ENCODE assay signal across 13 cellular contexts in genomic region chr3:170500995-170501394, GRCh38.
A peak's percentile ranks its signal among the peaks of the same experiment; 100 is the strongest.
DNase-seq lines count a peak whose midpoint lies in the region; ATAC-seq and TF ChIP-seq lines count a peak whose summit lies in the region.
"Had no signal": no experiment of that assay in that cellular context is flagged by ENCODE, and none has a peak within 500 bp of the region (broad histone marks: within the 10 kb centered on the region; RNA-seq: fewer than 3 reads in every experiment).

No MANE protein-coding gene starts in this region.

- ATAC-seq in WTC11 (peak; percentile 52), HG03280 (IDR thresholded peaks at IDR 0.05; ENCODE audit: unreplicated experiment) (no peak)
- ATAC-seq: A549 had no signal

- CTCF ChIA-PET in WTC11 (lab: Charles Lee) = interaction anchor here (1.0 to 1.9 kb wide), 4 partner anchors 10 to 87 kb away, joined by 3 to 5 read pairs (median 4); no protein-coding TSS in a partner anchor

- H3K79me2 ChIP-seq in mesendoderm (ENCODE audit: control insufficient read depth, insufficient read depth, low read length) = no peaks in the 10 kb centered on the region

- H3K36me3 ChIP-seq in mesendoderm (ENCODE audit: control insufficient read depth, insufficient read depth, low read length) (no peaks in the 10 kb centered on the region), transverse colon (no peaks in the 10 kb centered on the region)

- in situ Hi-C loops in transverse colon (cut with MboI; ENCODE audit: low pct_ligation_motif_present in 1 of 4, low pct_unique_long_range_greater_than_20kb in 1 of 4, low sequenced_read_pairs in 3 of 4) = no loop called here

- no peak overlapping the region for H3K9ac ChIP-seq in mesendoderm (ENCODE audit: low read length)

- no peak overlapping the region for H2BK120ac ChIP-seq in mesendoderm (ENCODE audit: low read depth, low read length)

- H3K4me3 Mint-ChIP-seq in WTC11 (no peak overlapping the region), mesothelial cell of epicardium (no peak overlapping the region)
- H3K4me3 Mint-ChIP-seq: CD4-positive, alpha-beta memory T cell; HFFc6 had no signal

- H3K36me3 Mint-ChIP-seq in WTC11 (no peaks in the 10 kb centered on the region), mesothelial cell of epicardium (no peaks in the 10 kb centered on the region)
- H3K36me3 Mint-ChIP-seq: CD4-positive, alpha-beta memory T cell had no signal

- TF ChIP-seq CTCF in WTC11 (IDR thresholded peaks at IDR 0.05) (no peak), mesothelial cell of epicardium (IDR thresholded peaks at IDR 0.05; ENCODE audit: unreplicated experiment) (no peak), transverse colon (IDR thresholded peaks at IDR 0.05) (no peak)

- H3K9me3 ChIP-seq in transverse colon = no peaks in the 10 kb centered on the region
- H3K9me3 ChIP-seq: BE2C had no signal

- TF ChIP-seq EP300 in transverse colon (IDR thresholded peaks at IDR 0.05; ENCODE audit: low read depth) = no peak

- H3K4me1 Mint-ChIP-seq in WTC11 (no peaks in the 10 kb centered on the region; the same call in 1 of the 2 replicates), mesothelial cell of epicardium (peaks cover 33% of the 10 kb centered on the region)
- H3K4me1 Mint-ChIP-seq: CD4-positive, alpha-beta memory T cell had no signal

- no peak overlapping the region for H3K56ac ChIP-seq in mesendoderm (ENCODE audit: low read length)

- H2BK5ac ChIP-seq in mesendoderm (ENCODE audit: low read length) = no peak overlapping the region

- no peak overlapping the region for H4K8ac ChIP-seq in mesendoderm (ENCODE audit: low read depth, low read length)

- H2BK15ac ChIP-seq in mesendoderm (replicated peaks; ENCODE audit: low read depth) = no peak overlapping the region

- no peaks in the 10 kb centered on the region for H3K27me3 Mint-ChIP-seq in WTC11 (ENCODE audit: low read depth)
- H3K27me3 Mint-ChIP-seq in mesothelial cell of epicardium (ENCODE audit: low read depth) = no peaks in the 10 kb centered on the region

- POLR2A ChIA-PET in WTC11 (lab: Charles Lee) = no interaction called here

- H3K27me3 ChIP-seq in mesendoderm (ENCODE audit: insufficient read depth, low read length, poor library complexity) (no peaks in the 10 kb centered on the region), transverse colon (no peaks in the 10 kb centered on the region)
- H3K27me3 ChIP-seq: BE2C had no signal

- intact Hi-C loops in transverse colon (cut with DNase I; ENCODE audit: low total_unique reads) = no loop called here

- H3K27ac Mint-ChIP-seq in WTC11 (no peak overlapping the region), mesothelial cell of epicardium (no peak overlapping the region)
- H3K27ac Mint-ChIP-seq: CD4-positive, alpha-beta memory T cell; HFFc6 had no signal

- WGBS in mesendoderm (ENCODE audit: extremely low coverage, insufficient coverage, low lambda C conversion rate) = no CpG with 5 or more reads among the region's 7 CpGs
- 80 to 86% methylated on average over 1 to 7 of the region's 7 CpGs for WGBS in transverse colon (ENCODE audit: low coverage in 1 of 2), 2 donors

- TF ChIP-seq POLR2A in transverse colon (IDR thresholded peaks at IDR 0.05) = no peak

- H2AK5ac ChIP-seq in mesendoderm (ENCODE audit: low read length) = no peak overlapping the region

- no peak overlapping the region for H3K4ac ChIP-seq in mesendoderm (ENCODE audit: low read depth, low read length)

- H3K27ac ChIP-seq in mesendoderm (ENCODE audit: low read depth, low read length) = no peak overlapping the region
- no peak overlapping the region for H3K27ac ChIP-seq in transverse colon
- H3K27ac ChIP-seq: A549, C4-2B had no signal

- no peak overlapping the region for H3K4me3 ChIP-seq in mesendoderm (ENCODE audit: low read length)
- H3K4me3 ChIP-seq in transverse colon = no peak overlapping the region
- H3K4me3 ChIP-seq: A549 had no signal

- H4K5ac ChIP-seq in mesendoderm (ENCODE audit: low read length) = no peak overlapping the region

- no peaks in the 10 kb centered on the region for H3K79me1 ChIP-seq in mesendoderm (ENCODE audit: low read length)

- H3K23ac ChIP-seq in mesendoderm (ENCODE audit: low read length) = no peak overlapping the region

- DNase-seq in HT1080 (ENCODE audit: low read depth) = peak; percentile 28
- no peak for DNase-seq in WTC11 (ENCODE audit: low spot score)
- DNase-seq in mesendoderm = peak; percentile 37
- DNase-seq in mesothelial cell of epicardium (ENCODE audit: low spot score in 2 of 2, unreplicated experiment in 2 of 2) = no peak
- no peak for DNase-seq in transverse colon
- DNase-seq: BE2C; CD4-positive, alpha-beta memory T cell; DMS79; HCEC 1CT; HFFc6 had no signal

- no peak overlapping the region for H3K18ac ChIP-seq in mesendoderm (ENCODE audit: low read length)

- H3K9me3 Mint-ChIP-seq in WTC11 (0 out of 2 replicates have a peak, but pooled peaks cover under 1% of the 10 kb centered on the region), mesothelial cell of epicardium (no peaks in the 10 kb centered on the region)
- H3K9me3 Mint-ChIP-seq: CD4-positive, alpha-beta memory T cell; HFFc6 had no signal

- H3K4me1 ChIP-seq in mesendoderm (ENCODE audit: control insufficient read depth, low read depth, low read length) (no peaks in the 10 kb centered on the region), transverse colon (no peaks in the 10 kb centered on the region)
- H3K4me1 ChIP-seq: BE2C had no signal

- no peak overlapping the region for H3K4me2 ChIP-seq in mesendoderm (ENCODE audit: low read length)
- H3K4me2 ChIP-seq: A549 had no signal

TF ChIP-seq in WTC11, 78 proteins besides CTCF, POLR2A, EP300 and RAD21:
- TF ChIP-seq ZBTB21 (CRISPR knock-in tag; IDR thresholded peaks at IDR 0.05; ENCODE audit: borderline replicate concordance) = no peak
- no peak for TF ChIP-seq FOXP4 (CRISPR knock-in tag; IDR thresholded peaks at IDR 0.05)
- no peak for TF ChIP-seq PREB (CRISPR knock-in tag; IDR thresholded peaks at IDR 0.05; ENCODE audit: borderline replicate concordance)
- TF ChIP-seq SOX15 (CRISPR knock-in tag; IDR thresholded peaks at IDR 0.05) = no peak
- no peak for TF ChIP-seq SMAD4 (CRISPR knock-in tag; IDR thresholded peaks at IDR 0.05)
- TF ChIP-seq E2F5 (CRISPR knock-in tag; IDR thresholded peaks at IDR 0.05) = no peak
- TF ChIP-seq ATF6 (CRISPR knock-in tag; IDR thresholded peaks at IDR 0.05) = no peak
- no peak for TF ChIP-seq ZNF232 (CRISPR knock-in tag; IDR thresholded peaks at IDR 0.05)

Comparison
In these comparisons a context has a peak if more than half of its experiments do, and no peak if none do; other contexts are left out.
1. DNase-seq: peak in HT1080 (single experiment) and mesendoderm (single experiment); none in WTC11 (single experiment), mesothelial cell of epicardium (0 of 2) and transverse colon (single experiment).